In the genomic region with DNA sequence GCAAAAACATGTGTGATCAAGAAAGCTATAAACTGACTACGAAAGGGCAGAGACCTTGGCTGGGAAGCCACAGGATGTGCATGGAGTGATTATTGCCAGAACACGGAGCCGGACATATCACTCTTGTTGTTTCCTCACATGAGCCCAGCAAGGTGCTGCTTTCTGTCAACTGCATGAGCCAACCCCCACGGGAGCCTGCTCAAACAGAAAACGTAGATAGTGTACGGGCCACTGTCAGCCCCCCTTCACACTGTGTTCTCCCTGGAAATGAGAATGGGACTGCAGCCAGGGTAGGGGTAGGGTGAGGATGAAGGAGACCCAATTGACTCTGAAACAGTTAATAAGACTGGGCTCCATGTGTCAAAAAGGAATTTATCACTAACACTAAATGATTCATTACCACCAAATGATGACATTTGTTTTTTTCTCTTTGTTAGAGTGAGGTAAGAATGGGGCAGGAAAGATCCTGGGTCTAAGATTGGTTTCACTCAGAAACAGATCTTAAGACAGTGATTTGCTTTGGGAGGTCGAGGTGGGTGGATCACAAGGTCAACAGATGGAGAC, we compare ENCODE assay signal across 14 cellular contexts.
DNase-seq lines count a peak whose midpoint lies in the region; ATAC-seq, FAIRE-seq and TF ChIP-seq lines count a peak whose summit lies in the region.
"Had no signal": no experiment of that assay in that cellular context is flagged by ENCODE, and none has a peak within 500 bp of the region (broad histone marks: within the 10 kb centered on the region; RNA-seq: fewer than 3 reads in every experiment).

No MANE protein-coding gene starts in this region.

- H2AFZ ChIP-seq in K562 (ENCODE audit: low read depth, low read length) = no peak overlapping the region
- H2AFZ ChIP-seq: GM23338 had no signal

- no peak for TF ChIP-seq RAD21 in K562 (CRISPR knock-in tag; conservative IDR thresholded peaks at IDR 0.05 in 1 of 2, IDR thresholded peaks at IDR 0.05 in 1 of 2)

- DNase-seq in left cardiac atrium (peak; percentile 25), left ventricle myocardium inferior (no peak), K562 (ENCODE audit: extremely low read depth in 1 of 4, low spot score in 3 of 4) (peak in 1 of 4 experiments; percentile 24), kidney tubule cell (ENCODE audit: low spot score) (peak; percentile 29), posterior vena cava (ENCODE audit: low spot score) (no peak), lower lobe of right lung (no peak)
- DNase-seq: ACHN; CD4-positive, CD25-positive, alpha-beta regulatory T cell; DMS53; GF-D8; H7 had no signal

- intact Hi-C loops in left cardiac atrium (cut with DNase I) (no loop called here), left ventricle myocardium inferior (cut with micrococcal nuclease) (no loop called here), K562 (cut with micrococcal nuclease) (no loop called here), posterior vena cava (cut with DNase I) (no loop called here), lower lobe of right lung (cut with DNase I) (no loop called here)

- H3K27me3 ChIP-seq in left ventricle myocardium inferior (ENCODE audit: low read depth) (no peaks in the 10 kb centered on the region), K562 (ENCODE audit: control insufficient read depth in 2 of 2, insufficient read depth in 2 of 2, low read length in 2 of 2) (no peaks in the 10 kb centered on the region), stomach smooth muscle (ENCODE audit: control insufficient read depth in 1 of 2, insufficient read depth in 2 of 2, low read length in 2 of 2) (no peaks in the 10 kb centered on the region), lower lobe of right lung (ENCODE audit: low read depth) (no peaks in the 10 kb centered on the region)
- H3K27me3 ChIP-seq: BLaER1 treated with 17β-estradiol and CSF1 and Interleukin-3, amounts not matched to agents 10 nM and 100 nM had no signal

- H3K9me1 ChIP-seq in K562 (ENCODE audit: control insufficient read depth, insufficient read depth, low read length) = no peaks in the 10 kb centered on the region

- TF ChIP-seq POLR2A in K562 (conservative IDR thresholded peaks at IDR 0.05) = no peak

- H3K9ac ChIP-seq in K562 (ENCODE audit: insufficient read depth in 1 of 2, low read depth in 2 of 2, low read length in 2 of 2) (no peak overlapping the region; a peak in 1 of 4 replicates), stomach smooth muscle (ENCODE audit: low read length in 2 of 2) (no peak overlapping the region)
- H3K9ac ChIP-seq: BLaER1 treated with 17β-estradiol and CSF1 and Interleukin-3, amounts not matched to agents 10 nM and 100 nM had no signal

- H3K4me3 ChIP-seq in left ventricle myocardium inferior (no peak overlapping the region), K562 (no peak overlapping the region), stomach smooth muscle (ENCODE audit: low read length in 2 of 2) (peak overlapping the region; percentile 1 to 22), lower lobe of right lung (no peak overlapping the region)
- H3K4me3 ChIP-seq: BLaER1 treated with 17β-estradiol and CSF1 and Interleukin-3, amounts not matched to agents 10 nM and 100 nM; GM23338 had no signal

- in situ Hi-C loops in K562 (cut with MboI) = no loop called here

- peaks cover 9% of the 10 kb centered on the region for H3K4me1 ChIP-seq in left ventricle myocardium inferior
- peaks cover 2 to 22% of the 10 kb centered on the region in 2 experiments for H3K4me1 ChIP-seq in K562 (replicated peaks in 1 of 2; ENCODE audit: control insufficient read depth in 2 of 2, insufficient read depth in 2 of 2, low read length in 2 of 2)
- peaks cover 21% of the 10 kb centered on the region for H3K4me1 ChIP-seq in stomach smooth muscle (ENCODE audit: control insufficient read depth, insufficient read depth, low read length)
- H3K4me1 ChIP-seq in lower lobe of right lung = no peaks in the 10 kb centered on the region

- no peaks in the 10 kb centered on the region for H3K79me2 ChIP-seq in K562 (ENCODE audit: control insufficient read depth, insufficient read depth, low read length)

- WGBS in K562 (ENCODE audit: insufficient coverage, low coverage, missing lambda C conversion rate) = 28% methylated on average over 7 of the region's 7 CpGs

- ATAC-seq in left cardiac atrium (no peak), K562 (0 out of 3 replicates have a peak, but pooled peaks have one; percentile 34), lower lobe of right lung (no peak)
- ATAC-seq: GM23338 had no signal

- TF ChIP-seq CTCF in left ventricle myocardium inferior (IDR thresholded peaks at IDR 0.05; ENCODE audit: borderline replicate concordance) = no peak
- TF ChIP-seq CTCF in K562 (IDR thresholded peaks at IDR 0.05 in 2 of 3, conservative IDR thresholded peaks at IDR 0.05 in 1 of 3; ENCODE audit: insufficient read depth in 2 of 3, low read depth in 1 of 3, low read length in 3 of 3) = no peak
- TF ChIP-seq CTCF in lower lobe of right lung (IDR thresholded peaks at IDR 0.05) = no peak

- no TSS peak for BruUV-seq in K562 (replicated peaks; lab: Mats Ljungman, UMichigan)

- H4K20me1 ChIP-seq in K562 (replicated peaks; ENCODE audit: control insufficient read depth, insufficient read depth, low read length) = no peaks in the 10 kb centered on the region
- H4K20me1 ChIP-seq: BLaER1 treated with 17β-estradiol and CSF1 and Interleukin-3, amounts not matched to agents 10 nM and 100 nM had no signal

- no peak overlapping the region for H3K27ac ChIP-seq in left ventricle myocardium inferior (replicated peaks)
- H3K27ac ChIP-seq in K562 (ENCODE audit: extremely low read depth, low read depth, low read length) = no peak overlapping the region
- peak overlapping the region; percentile 24 for H3K27ac ChIP-seq in stomach smooth muscle (ENCODE audit: low read length)
- H3K27ac ChIP-seq in lower lobe of right lung = no peak overlapping the region
- H3K27ac ChIP-seq: BLaER1 treated with 17β-estradiol and CSF1 and Interleukin-3, amounts not matched to agents 10 nM and 100 nM had no signal

- TF ChIP-seq EP300 in K562 (IDR thresholded peaks at IDR 0.05; ENCODE audit: low read length) = no peak; the same call in 1 of the 2 replicates

- FAIRE-seq in K562 (lab: Jason Lieb, UNC) = no peak

- CTCF ChIA-PET in K562 (lab: Yijun Ruan, JAX; ENCODE audit: low intra/inter-chr PET ratio) = no interaction called here

- no peaks in the 10 kb centered on the region for H3K36me3 ChIP-seq in left ventricle myocardium inferior
- no peaks in the 10 kb centered on the region for H3K36me3 ChIP-seq in K562 (ENCODE audit: control insufficient read depth, insufficient read depth, low read length)
- H3K36me3 ChIP-seq in stomach smooth muscle (ENCODE audit: control insufficient read depth in 2 of 2, insufficient read depth in 2 of 2, low read length in 2 of 2) = no peaks in the 10 kb centered on the region
- no peaks in the 10 kb centered on the region for H3K36me3 ChIP-seq in lower lobe of right lung
- H3K36me3 ChIP-seq: BLaER1 treated with 17β-estradiol and CSF1 and Interleukin-3, amounts not matched to agents 10 nM and 100 nM had no signal

- H3K9me3 ChIP-seq in left ventricle myocardium inferior (replicated peaks) (no peaks in the 10 kb centered on the region), K562 (replicated peaks; ENCODE audit: control insufficient read depth, insufficient read depth, low read depth, low read length) (no peaks in the 10 kb centered on the region), stomach smooth muscle (ENCODE audit: control insufficient read depth in 2 of 2, low read length in 2 of 2) (no peaks in the 10 kb centered on the region), lower lobe of right lung (no peaks in the 10 kb centered on the region)
- H3K9me3 ChIP-seq: BLaER1 treated with 17β-estradiol and CSF1 and Interleukin-3, amounts not matched to agents 10 nM and 100 nM had no signal

- POLR2A ChIA-PET in K562 (lab: Yijun Ruan, JAX) = interaction anchor here (0.7 to 1.1 kb wide), 2 partner anchors 12 to 16 kb away, joined by 3 read pairs; no protein-coding TSS in a partner anchor

- no peak overlapping the region for H3K4me2 ChIP-seq in K562 (ENCODE audit: insufficient read depth, low read length)
- H3K4me2 ChIP-seq: BLaER1 treated with 17β-estradiol and CSF1 and Interleukin-3, amounts not matched to agents 10 nM and 100 nM; GM23338 had no signal

TF ChIP-seq in K562, 482 proteins besides CTCF, POLR2A, EP300 and RAD21 (continues in another document):
- no peak for TF ChIP-seq RBM22 (IDR thresholded peaks at IDR 0.05; ENCODE audit: low read depth, low read length, poor library complexity, severe bottlenecking)
- TF ChIP-seq HOXB6 (CRISPR knock-in tag; IDR thresholded peaks at IDR 0.05; ENCODE audit: borderline replicate concordance) = no peak
- TF ChIP-seq ZNF143 (CRISPR knock-in tag; IDR thresholded peaks at IDR 0.05) = no peak
- TF ChIP-seq, protein P1, sequence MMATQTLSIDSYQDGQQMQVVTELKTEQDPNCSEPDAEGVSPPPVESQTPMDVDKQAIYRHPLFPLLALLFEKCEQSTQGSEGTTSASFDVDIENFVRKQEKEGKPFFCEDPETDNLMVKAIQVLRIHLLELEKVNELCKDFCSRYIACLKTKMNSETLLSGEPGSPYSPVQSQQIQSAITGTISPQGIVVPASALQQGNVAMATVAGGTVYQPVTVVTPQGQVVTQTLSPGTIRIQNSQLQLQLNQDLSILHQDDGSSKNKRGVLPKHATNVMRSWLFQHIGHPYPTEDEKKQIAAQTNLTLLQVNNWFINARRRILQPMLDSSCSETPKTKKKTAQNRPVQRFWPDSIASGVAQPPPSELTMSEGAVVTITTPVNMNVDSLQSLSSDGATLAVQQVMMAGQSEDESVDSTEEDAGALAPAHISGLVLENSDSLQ (IDR thresholded peaks at IDR 0.05) = peak; percentile 29; the same call in 1 of the 2 replicates
- TF ChIP-seq PHF20 (IDR thresholded peaks at IDR 0.05; ENCODE audit: partially characterized antibody) = no peak
- no peak for TF ChIP-seq CTBP1 (IDR thresholded peaks at IDR 0.05; ENCODE audit: borderline replicate concordance)
- TF ChIP-seq, protein P2, sequence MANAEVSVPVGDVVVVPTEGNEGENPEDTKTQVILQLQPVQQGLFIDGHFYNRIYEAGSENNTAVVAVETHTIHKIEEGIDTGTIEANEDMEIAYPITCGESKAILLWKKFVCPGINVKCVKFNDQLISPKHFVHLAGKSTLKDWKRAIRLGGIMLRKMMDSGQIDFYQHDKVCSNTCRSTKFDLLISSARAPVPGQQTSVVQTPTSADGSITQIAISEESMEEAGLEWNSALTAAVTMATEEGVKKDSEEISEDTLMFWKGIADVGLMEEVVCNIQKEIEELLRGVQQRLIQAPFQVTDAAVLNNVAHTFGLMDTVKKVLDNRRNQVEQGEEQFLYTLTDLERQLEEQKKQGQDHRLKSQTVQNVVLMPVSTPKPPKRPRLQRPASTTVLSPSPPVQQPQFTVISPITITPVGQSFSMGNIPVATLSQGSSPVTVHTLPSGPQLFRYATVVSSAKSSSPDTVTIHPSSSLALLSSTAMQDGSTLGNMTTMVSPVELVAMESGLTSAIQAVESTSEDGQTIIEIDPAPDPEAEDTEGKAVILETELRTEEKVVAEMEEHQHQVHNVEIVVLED (CRISPR knock-in tag; IDR thresholded peaks at IDR 0.05) = no peak
- TF ChIP-seq CBX8 (IDR thresholded peaks at IDR 0.05; ENCODE audit: borderline replicate concordance, extremely low read depth, low read depth, low read length, poor library complexity, severe bottlenecking) = no peak
- TF ChIP-seq BCOR (IDR thresholded peaks at IDR 0.05) = no peak

Comparison
In these comparisons a context has a peak if more than half of its experiments do, and no peak if none do; other contexts are left out.
1. DNase-seq: peak in left cardiac atrium (single experiment) and kidney tubule cell (single experiment); none in left ventricle myocardium inferior (single experiment), posterior vena cava (single experiment) and lower lobe of right lung (single experiment).
2. H3K4me3 ChIP-seq: peak in stomach smooth muscle (2 of 2); none in left ventricle myocardium inferior (single experiment), K562 (single experiment) and lower lobe of right lung (single experiment).